Comparison of ENCODE assay signal across 8 cellular contexts in the genomic region with DNA sequence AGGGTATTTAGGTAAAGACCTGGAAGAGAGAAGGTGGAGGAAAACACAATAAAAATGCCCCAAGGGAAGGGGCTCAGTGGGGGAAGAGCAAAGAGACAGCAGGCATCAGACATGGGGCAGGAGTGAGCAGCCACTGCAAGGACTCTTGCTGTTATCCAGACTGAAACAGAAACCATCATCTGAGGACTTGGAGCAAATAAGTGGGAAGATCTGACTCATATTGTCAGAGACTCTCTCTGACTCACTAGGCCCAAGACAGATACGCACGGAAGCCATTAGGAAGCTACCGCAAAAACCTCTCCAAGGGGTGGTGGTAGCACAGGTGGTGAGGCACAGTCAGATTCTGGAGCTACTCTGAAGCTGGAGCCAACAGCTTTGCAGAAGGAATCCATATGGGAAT.
DNase-seq lines count a peak whose midpoint lies in the region; ATAC-seq, FAIRE-seq and TF ChIP-seq lines count a peak whose summit lies in the region.

No MANE protein-coding gene starts in this region.

- H3K36me3 ChIP-seq in K562 (ENCODE audit: control insufficient read depth, insufficient read depth, low read length) = peaks cover 24% of the 10 kb centered on the region; the same call in 1 of the 3 replicates
- peaks cover 38% of the 10 kb centered on the region for H3K36me3 ChIP-seq in OCI-LY7 (ENCODE audit: insufficient read depth, low read length)
- H3K36me3 ChIP-seq in WERI-Rb-1 = peaks cover 9% of the 10 kb centered on the region

- no peaks in the 10 kb centered on the region for H4K20me1 ChIP-seq in K562 (replicated peaks; ENCODE audit: control insufficient read depth, insufficient read depth, low read length)
- H4K20me1 ChIP-seq in OCI-LY7 (ENCODE audit: insufficient read depth, low read length) = no peaks in the 10 kb centered on the region

- DNase-seq in HT1080 (ENCODE audit: low read depth) (peak; percentile 95), K562 (ENCODE audit: extremely low read depth in 1 of 4, low spot score in 3 of 4) (peak in 1 of 4 experiments; percentile 27), OCI-LY7 (ENCODE audit: low spot score) (no peak), WERI-Rb-1 (no peak)
- DNase-seq in stimulated activated CD4-positive, alpha-beta T cell treated with anti-CD3 and anti-CD28 coated beads, Interleukin-12 subunit alpha, Interleukin-12 subunit beta, amount 100 ng/mL, for 4 hours = peak; percentile 11

- in situ Hi-C loops in K562 (cut with MboI) = no loop called here

- TF ChIP-seq POLR2A in K562 (conservative IDR thresholded peaks at IDR 0.05) = no peak

- H3K79me2 ChIP-seq in K562 (ENCODE audit: control insufficient read depth, insufficient read depth, low read length) (no peaks in the 10 kb centered on the region), OCI-LY7 (ENCODE audit: insufficient read depth, low read depth, low read length) (no peaks in the 10 kb centered on the region)

- CTCF ChIA-PET in K562 (lab: Yijun Ruan, JAX; ENCODE audit: low intra/inter-chr PET ratio) = no interaction called here
- CTCF ChIA-PET in OCI-LY7 (lab: Charles Lee; ENCODE audit: unreplicated experiment) = no interaction called here

- H3K4me2 ChIP-seq in K562 (ENCODE audit: insufficient read depth, low read length) (no peak overlapping the region), OCI-LY7 (ENCODE audit: low read length) (no peak overlapping the region)

- no peak for TF ChIP-seq RAD21 in K562 (CRISPR knock-in tag; conservative IDR thresholded peaks at IDR 0.05 in 1 of 2, IDR thresholded peaks at IDR 0.05 in 1 of 2)

- H3K4me3 ChIP-seq in K562 (no peak overlapping the region), OCI-LY7 (ENCODE audit: low read depth, low read length, poor library complexity, severe bottlenecking) (no peak overlapping the region), WERI-Rb-1 (ENCODE audit: low read depth, low read length) (no peak overlapping the region)

- ATAC-seq in GM18520 (IDR thresholded peaks at IDR 0.05; ENCODE audit: unreplicated experiment) = peak; percentile 66
- ATAC-seq in K562 = peak; percentile 23; the same call in 1 of the 3 replicates
- no peak for ATAC-seq in GM21367 (IDR thresholded peaks at IDR 0.05; ENCODE audit: unreplicated experiment)
- no peak for ATAC-seq in GM19023 (IDR thresholded peaks at IDR 0.05; ENCODE audit: unreplicated experiment)

- WGBS in K562 (ENCODE audit: insufficient coverage, low coverage, missing lambda C conversion rate) = 75% methylated on average over 3 of the region's 3 CpGs

- H3K27me3 ChIP-seq in K562 (ENCODE audit: control insufficient read depth in 2 of 2, insufficient read depth in 2 of 2, low read length in 2 of 2) (no peaks in the 10 kb centered on the region), WERI-Rb-1 (ENCODE audit: insufficient read depth, low read depth, severe bottlenecking) (no peaks in the 10 kb centered on the region)

- BruUV-seq in K562 (replicated peaks; lab: Mats Ljungman, UMichigan) = no TSS peak
- no TSS peak for BruUV-seq in OCI-LY7 (replicated peaks; lab: Mats Ljungman, UMichigan)

- TF ChIP-seq CTCF in K562 (IDR thresholded peaks at IDR 0.05 in 2 of 3, conservative IDR thresholded peaks at IDR 0.05 in 1 of 3; ENCODE audit: insufficient read depth in 2 of 3, low read depth in 1 of 3, low read length in 3 of 3) = no peak
- TF ChIP-seq CTCF in OCI-LY7 (conservative IDR thresholded peaks at IDR 0.05; ENCODE audit: low read length) = no peak
- no peak for TF ChIP-seq CTCF in WERI-Rb-1 (IDR thresholded peaks at IDR 0.05; ENCODE audit: low read depth, low read length)

- POLR2A ChIA-PET in K562 (lab: Yijun Ruan, JAX) = interaction anchor here (1.1 to 1.4 kb wide), 4 partner anchors 12 to 33 kb away, joined by 3 to 4 read pairs (median 3); no protein-coding TSS in a partner anchor
- POLR2A ChIA-PET in OCI-LY7 (lab: Charles Lee) = interaction anchor here (0.6 kb wide), 1 partner anchor 27 kb away, joined by 6 read pairs; no protein-coding TSS in a partner anchor

- H2AFZ ChIP-seq in K562 (ENCODE audit: low read depth, low read length) = no peak overlapping the region
- H2AFZ ChIP-seq in OCI-LY7 (ENCODE audit: low read length) = no peak overlapping the region

- no peak for TF ChIP-seq EP300 in K562 (IDR thresholded peaks at IDR 0.05; ENCODE audit: low read length)

- H3K4me1 ChIP-seq in K562 (replicated peaks in 1 of 2; ENCODE audit: control insufficient read depth in 2 of 2, insufficient read depth in 2 of 2, low read length in 2 of 2) (no peaks in the 10 kb centered on the region), OCI-LY7 (ENCODE audit: insufficient read depth, low read length, poor library complexity, severe bottlenecking) (no peaks in the 10 kb centered on the region)

- no peak overlapping the region for H3K27ac ChIP-seq in K562 (ENCODE audit: extremely low read depth, low read depth, low read length)
- H3K27ac ChIP-seq in OCI-LY7 (ENCODE audit: low read depth, low read length, poor library complexity, severe bottlenecking) = no peak overlapping the region
- no peak overlapping the region for H3K27ac ChIP-seq in WERI-Rb-1

- intact Hi-C loops in K562 (cut with micrococcal nuclease) (no loop called here), OCI-LY7 (cut with micrococcal nuclease; ENCODE audit: unreplicated experiment) (no loop called here)

- H3K9me2 ChIP-seq in OCI-LY7 (ENCODE audit: insufficient read depth, low read length) = no peaks in the 10 kb centered on the region

- H3K9me1 ChIP-seq in K562 (ENCODE audit: control insufficient read depth, insufficient read depth, low read length) = no peaks in the 10 kb centered on the region

- no peak for FAIRE-seq in K562 (lab: Jason Lieb, UNC)

- H3K9me3 ChIP-seq in K562 (replicated peaks; ENCODE audit: control insufficient read depth, insufficient read depth, low read depth, low read length) = no peaks in the 10 kb centered on the region
- H3K9me3 ChIP-seq in OCI-LY7 (ENCODE audit: low read length) = no peaks in the 10 kb centered on the region
- H3K9me3 ChIP-seq in WERI-Rb-1 (ENCODE audit: severe bottlenecking) = no peaks in the 10 kb centered on the region

- H3K9ac ChIP-seq in K562 (ENCODE audit: insufficient read depth in 1 of 2, low read depth in 2 of 2, low read length in 2 of 2) = no peak overlapping the region

TF ChIP-seq in K562, 482 proteins besides CTCF, POLR2A, EP300 and RAD21 (continues in another document):
- TF ChIP-seq CCAR2 (IDR thresholded peaks at IDR 0.05; ENCODE audit: low read depth, low read length) (no peak), DNMT1 (IDR thresholded peaks at IDR 0.05) (no peak), YY1 (IDR thresholded peaks at IDR 0.05; ENCODE audit: borderline replicate concordance in 1 of 3, control insufficient read depth in 1 of 3, extremely low read depth in 1 of 3, insufficient read depth in 3 of 3, insufficient read length in 1 of 3, insufficient replicate concordance in 2 of 3, low read depth in 1 of 3, low read length in 2 of 3) (peak in 1 of 3 experiments; percentile 27), ZNF589 (CRISPR knock-in tag; IDR thresholded peaks at IDR 0.05; ENCODE audit: low read depth) (no peak), CEBPB (tag; IDR thresholded peaks at IDR 0.05) (no peak), ZKSCAN8 (CRISPR knock-in tag; IDR thresholded peaks at IDR 0.05) (no peak)
- TF ChIP-seq, protein P1, sequence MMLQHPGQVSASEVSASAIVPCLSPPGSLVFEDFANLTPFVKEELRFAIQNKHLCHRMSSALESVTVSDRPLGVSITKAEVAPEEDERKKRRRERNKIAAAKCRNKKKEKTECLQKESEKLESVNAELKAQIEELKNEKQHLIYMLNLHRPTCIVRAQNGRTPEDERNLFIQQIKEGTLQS (IDR thresholded peaks at IDR 0.05) = 0 out of 2 replicates have a peak, but pooled peaks have one; percentile 44
- TF ChIP-seq, protein P1 (CRISPR knock-in tag; conservative IDR thresholded peaks at IDR 0.05) = no peak
- TF ChIP-seq, protein P2, sequence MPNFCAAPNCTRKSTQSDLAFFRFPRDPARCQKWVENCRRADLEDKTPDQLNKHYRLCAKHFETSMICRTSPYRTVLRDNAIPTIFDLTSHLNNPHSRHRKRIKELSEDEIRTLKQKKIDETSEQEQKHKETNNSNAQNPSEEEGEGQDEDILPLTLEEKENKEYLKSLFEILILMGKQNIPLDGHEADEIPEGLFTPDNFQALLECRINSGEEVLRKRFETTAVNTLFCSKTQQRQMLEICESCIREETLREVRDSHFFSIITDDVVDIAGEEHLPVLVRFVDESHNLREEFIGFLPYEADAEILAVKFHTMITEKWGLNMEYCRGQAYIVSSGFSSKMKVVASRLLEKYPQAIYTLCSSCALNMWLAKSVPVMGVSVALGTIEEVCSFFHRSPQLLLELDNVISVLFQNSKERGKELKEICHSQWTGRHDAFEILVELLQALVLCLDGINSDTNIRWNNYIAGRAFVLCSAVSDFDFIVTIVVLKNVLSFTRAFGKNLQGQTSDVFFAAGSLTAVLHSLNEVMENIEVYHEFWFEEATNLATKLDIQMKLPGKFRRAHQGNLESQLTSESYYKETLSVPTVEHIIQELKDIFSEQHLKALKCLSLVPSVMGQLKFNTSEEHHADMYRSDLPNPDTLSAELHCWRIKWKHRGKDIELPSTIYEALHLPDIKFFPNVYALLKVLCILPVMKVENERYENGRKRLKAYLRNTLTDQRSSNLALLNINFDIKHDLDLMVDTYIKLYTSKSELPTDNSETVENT (CRISPR knock-in tag; IDR thresholded peaks at IDR 0.05) = no peak
- TF ChIP-seq, protein P3, sequence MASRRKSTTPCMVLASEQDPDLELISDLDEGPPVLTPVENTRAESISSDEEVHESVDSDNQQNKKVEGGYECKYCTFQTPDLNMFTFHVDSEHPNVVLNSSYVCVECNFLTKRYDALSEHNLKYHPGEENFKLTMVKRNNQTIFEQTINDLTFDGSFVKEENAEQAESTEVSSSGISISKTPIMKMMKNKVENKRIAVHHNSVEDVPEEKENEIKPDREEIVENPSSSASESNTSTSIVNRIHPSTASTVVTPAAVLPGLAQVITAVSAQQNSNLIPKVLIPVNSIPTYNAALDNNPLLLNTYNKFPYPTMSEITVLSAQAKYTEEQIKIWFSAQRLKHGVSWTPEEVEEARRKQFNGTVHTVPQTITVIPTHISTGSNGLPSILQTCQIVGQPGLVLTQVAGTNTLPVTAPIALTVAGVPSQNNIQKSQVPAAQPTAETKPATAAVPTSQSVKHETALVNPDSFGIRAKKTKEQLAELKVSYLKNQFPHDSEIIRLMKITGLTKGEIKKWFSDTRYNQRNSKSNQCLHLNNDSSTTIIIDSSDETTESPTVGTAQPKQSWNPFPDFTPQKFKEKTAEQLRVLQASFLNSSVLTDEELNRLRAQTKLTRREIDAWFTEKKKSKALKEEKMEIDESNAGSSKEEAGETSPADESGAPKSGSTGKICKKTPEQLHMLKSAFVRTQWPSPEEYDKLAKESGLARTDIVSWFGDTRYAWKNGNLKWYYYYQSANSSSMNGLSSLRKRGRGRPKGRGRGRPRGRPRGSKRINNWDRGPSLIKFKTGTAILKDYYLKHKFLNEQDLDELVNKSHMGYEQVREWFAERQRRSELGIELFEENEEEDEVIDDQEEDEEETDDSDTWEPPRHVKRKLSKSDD (conservative IDR thresholded peaks at IDR 0.05; ENCODE audit: low read length) = no peak

Comparison
In these comparisons a context has a peak if more than half of its experiments do, and no peak if none do; other contexts are left out.
1. ATAC-seq: peak in GM18520 (single experiment) and K562 (single experiment); none in GM21367 (single experiment) and GM19023 (single experiment).
2. DNase-seq: peak in HT1080 (single experiment) and stimulated activated CD4-positive, alpha-beta T cell treated with anti-CD3 and anti-CD28 coated beads, Interleukin-12 subunit alpha, Interleukin-12 subunit beta, amount 100 ng/mL, for 4 hours (single experiment); none in OCI-LY7 (single experiment) and WERI-Rb-1 (single experiment).